Comparison of ENCODE assay signal across 1 cellular context in genomic region chr9:128818099-128818838, GRCh38.
A peak's percentile ranks its signal among the peaks of the same experiment; 100 is the strongest.
TF ChIP-seq lines count a peak whose summit lies in the region.

TSS of gene ENDOG (plus strand) at chr9:128818500. CDS start at chr9:128818685, 185 bp downstream.

TF ChIP-seq in HepG2, 621 proteins besides CTCF, POLR2A, EP300 and RAD21 (continued from another document and continues in another):
- no peak for TF ChIP-seq ZNF280B (CRISPR knock-in tag; IDR thresholded peaks at IDR 0.05; ENCODE audit: borderline replicate concordance)
- peak; percentile 77; the same call in 1 of the 2 replicates for TF ChIP-seq KDM3A (CRISPR knock-in tag; IDR thresholded peaks at IDR 0.05; ENCODE audit: low read depth)
- no peak for TF ChIP-seq SP1 (IDR thresholded peaks at IDR 0.05)
- peak; percentile 82; the same call in 1 of the 2 replicates for TF ChIP-seq SP1 (CRISPR knock-in tag; IDR thresholded peaks at IDR 0.05)
- no peak for TF ChIP-seq ZNF816 (CRISPR knock-in tag; IDR thresholded peaks at IDR 0.05; ENCODE audit: borderline replicate concordance)
- peak; percentile 36; the same call in 1 of the 2 replicates for TF ChIP-seq RXRA (CRISPR knock-in tag; IDR thresholded peaks at IDR 0.05)
- no peak for TF ChIP-seq THAP7 (CRISPR knock-in tag; IDR thresholded peaks at IDR 0.05)
- peak; percentile 68; the same call in 1 of the 2 replicates for TF ChIP-seq ARID4A (CRISPR knock-in tag; IDR thresholded peaks at IDR 0.05; ENCODE audit: borderline replicate concordance)
- TF ChIP-seq ZNF484 (CRISPR knock-in tag; IDR thresholded peaks at IDR 0.05; ENCODE audit: borderline replicate concordance, low read depth): no peak
- peak; percentile 82 for TF ChIP-seq NFYB (CRISPR knock-in tag; IDR thresholded peaks at IDR 0.05)
- no peak for TF ChIP-seq ZNF3 (CRISPR knock-in tag; IDR thresholded peaks at IDR 0.05)
- peak; percentile 56; the same call in 1 of the 2 replicates for TF ChIP-seq ZFX (CRISPR knock-in tag; IDR thresholded peaks at IDR 0.05; ENCODE audit: low read depth)
- 0 out of 2 replicates have a peak, but pooled peaks have one; percentile 45 for TF ChIP-seq ZFP1 (CRISPR knock-in tag; IDR thresholded peaks at IDR 0.05)
- no peak for TF ChIP-seq ZNF547 (CRISPR knock-in tag; IDR thresholded peaks at IDR 0.05)
- TF ChIP-seq ZNF501 (CRISPR knock-in tag; IDR thresholded peaks at IDR 0.05): peak; percentile 45; the same call in 1 of the 2 replicates
- TF ChIP-seq E2F1 (CRISPR knock-in tag; IDR thresholded peaks at IDR 0.05): no peak
- peak; percentile 100 for TF ChIP-seq DRAP1 (CRISPR knock-in tag; IDR thresholded peaks at IDR 0.05)
- peak; percentile 69; the same call in 1 of the 2 replicates for TF ChIP-seq ZNF138 (CRISPR knock-in tag; IDR thresholded peaks at IDR 0.05; ENCODE audit: low read depth)
- no peak for TF ChIP-seq AHR (CRISPR knock-in tag; IDR thresholded peaks at IDR 0.05)
- TF ChIP-seq CEBPZ (IDR thresholded peaks at IDR 0.05; ENCODE audit: low read length): no peak
- 0 out of 2 replicates have a peak, but pooled peaks have one; percentile 34 for TF ChIP-seq SP140L (CRISPR knock-in tag; IDR thresholded peaks at IDR 0.05; ENCODE audit: borderline replicate concordance)
- TF ChIP-seq ZNF607 (CRISPR knock-in tag; IDR thresholded peaks at IDR 0.05; ENCODE audit: borderline replicate concordance): peak; percentile 8; the same call in 1 of the 2 replicates
- no peak for TF ChIP-seq SNRNP70 (IDR thresholded peaks at IDR 0.05; ENCODE audit: low read depth, low read length)
- TF ChIP-seq KDM4B (CRISPR knock-in tag; IDR thresholded peaks at IDR 0.05): peak; percentile 80
- TF ChIP-seq GPN1 (CRISPR knock-in tag; IDR thresholded peaks at IDR 0.05; ENCODE audit: borderline replicate concordance): peak; percentile 10; the same call in 1 of the 2 replicates
- no peak; the same call in 1 of the 2 replicates for TF ChIP-seq SPEN (CRISPR knock-in tag; IDR thresholded peaks at IDR 0.05; ENCODE audit: low read depth)
- TF ChIP-seq ZNF280D (CRISPR knock-in tag; IDR thresholded peaks at IDR 0.05): 0 out of 2 replicates have a peak, but pooled peaks have one; percentile 67
- peak; percentile 20; the same call in 1 of the 2 replicates for TF ChIP-seq MED1 (CRISPR knock-in tag; IDR thresholded peaks at IDR 0.05)
- TF ChIP-seq MAF1 (CRISPR knock-in tag; IDR thresholded peaks at IDR 0.05; ENCODE audit: borderline replicate concordance): no peak
- peak; percentile 56; the same call in 1 of the 2 replicates for TF ChIP-seq SALL1 (CRISPR knock-in tag; IDR thresholded peaks at IDR 0.05)
- peak; percentile 8; the same call in 1 of the 2 replicates for TF ChIP-seq ZNF121 (CRISPR knock-in tag; IDR thresholded peaks at IDR 0.05)
- no peak for TF ChIP-seq ATF7-NPFF (CRISPR knock-in tag; IDR thresholded peaks at IDR 0.05; ENCODE audit: low read depth)
- no peak for TF ChIP-seq TBX3 (IDR thresholded peaks at IDR 0.05; ENCODE audit: borderline replicate concordance)
- peak; percentile 37; the same call in 1 of the 2 replicates for TF ChIP-seq MZF1 (CRISPR knock-in tag; IDR thresholded peaks at IDR 0.05; ENCODE audit: borderline replicate concordance)
- TF ChIP-seq CBX5 (CRISPR knock-in tag; IDR thresholded peaks at IDR 0.05; ENCODE audit: borderline replicate concordance): no peak; the same call in 1 of the 2 replicates
- TF ChIP-seq GABPA (IDR thresholded peaks at IDR 0.05; ENCODE audit: low read depth, low read length): no peak
- TF ChIP-seq GABPA (CRISPR knock-in tag; IDR thresholded peaks at IDR 0.05; ENCODE audit: low read depth): 0 out of 2 replicates have a peak, but pooled peaks have one; percentile 11
- peak; percentile 55 for TF ChIP-seq ELF1 (CRISPR knock-in tag; IDR thresholded peaks at IDR 0.05)
- peak; percentile 98 for TF ChIP-seq ZNF441 (CRISPR knock-in tag; IDR thresholded peaks at IDR 0.05; ENCODE audit: borderline replicate concordance)
- 0 out of 2 replicates have a peak, but pooled peaks have one; percentile 73 for TF ChIP-seq ZNF749 (CRISPR knock-in tag; IDR thresholded peaks at IDR 0.05; ENCODE audit: borderline replicate concordance)
- peak; percentile 32 for TF ChIP-seq BRF2 (CRISPR knock-in tag; IDR thresholded peaks at IDR 0.05)
- 0 out of 2 replicates have a peak, but pooled peaks have one; percentile 29 for TF ChIP-seq ZBTB33 (CRISPR knock-in tag; IDR thresholded peaks at IDR 0.05)
- TF ChIP-seq THAP11 (CRISPR knock-in tag; IDR thresholded peaks at IDR 0.05): peak; percentile 75
- TF ChIP-seq ZNF20 (CRISPR knock-in tag; IDR thresholded peaks at IDR 0.05): peak; percentile 54; the same call in 1 of the 2 replicates
- TF ChIP-seq TCF7 (IDR thresholded peaks at IDR 0.05; ENCODE audit: low read depth): no peak
- no peak for TF ChIP-seq ZNF317 (CRISPR knock-in tag; IDR thresholded peaks at IDR 0.05)
- TF ChIP-seq ZFP36L1 (CRISPR knock-in tag; IDR thresholded peaks at IDR 0.05): peak; percentile 40; the same call in 1 of the 2 replicates
- peak; percentile 60; the same call in 1 of the 2 replicates for TF ChIP-seq ZNF253 (CRISPR knock-in tag; IDR thresholded peaks at IDR 0.05; ENCODE audit: borderline replicate concordance)
